ENCODE assay signal across 5 cellular contexts in genomic region chr19:46731584-46731983, GRCh38. TPM values are rescaled to one million over a fixed set of nuclear protein-coding genes. Genes with fewer than 3 reads are reported as not detected.
DNase-seq lines count a peak whose midpoint lies in the region; ATAC-seq lines count a peak whose summit lies in the region.
"Had no signal": no experiment of that assay in that cellular context is flagged by ENCODE, and none has a peak within 500 bp of the region (broad histone marks: within the 10 kb centered on the region; RNA-seq: fewer than 3 reads in every experiment).

No MANE protein-coding gene starts in this region.

- H3K9me3 Mint-ChIP-seq in activated naive CD4-positive, alpha-beta T cell treated with anti-CD3 and anti-CD28 coated beads, Interleukin-2, amount 50 U/mL, for 72 hours: no peaks in the 10 kb centered on the region
- no peaks in the 10 kb centered on the region for H3K9me3 Mint-ChIP-seq in stimulated activated naive B cell treated with anti-CD40 and anti-IgM and Interleukin-4, amounts not matched to agents 10 μg/mL and 1 μg/mL and 100 μg/mL, for 72 hours

- H3K36me3 Mint-ChIP-seq in activated naive CD4-positive, alpha-beta T cell treated with anti-CD3 and anti-CD28 coated beads, Interleukin-2, amount 50 U/mL, for 72 hours: no peaks in the 10 kb centered on the region
- H3K36me3 Mint-ChIP-seq in stimulated activated naive B cell treated with anti-CD40 and anti-IgM and Interleukin-4, amounts not matched to agents 10 μg/mL and 1 μg/mL and 100 μg/mL, for 72 hours: peaks cover 61% of the 10 kb centered on the region in 2 donors

- DNase-seq in activated naive CD4-positive, alpha-beta T cell treated with anti-CD3 and anti-CD28 coated beads, Interleukin-2, amount 50 U/mL, for 72 hours (ENCODE audit: low spot score in 2 of 2): no peak
- no peak for DNase-seq in activated naive CD4-positive, alpha-beta T cell treated with anti-CD3 and anti-CD28 coated beads, Interleukin-2, amount 50 U/mL, for 16 hours
- DNase-seq in stimulated activated naive B cell treated with anti-CD40 and anti-IgM and Interleukin-4, amounts not matched to agents 10 μg/mL and 1 μg/mL and 100 μg/mL, for 72 hours: no peak
- DNase-seq: activated CD4-positive, alpha-beta T cell treated with anti-CD3 and anti-CD28 coated beads for 1 hour had no signal

- peak overlapping the region; percentile 46 to 85 for H3K27ac Mint-ChIP-seq in activated naive CD4-positive, alpha-beta T cell treated with anti-CD3 and anti-CD28 coated beads, Interleukin-2, amount 50 U/mL, for 72 hours
- H3K27ac Mint-ChIP-seq in stimulated activated naive B cell treated with anti-CD40 and anti-IgM and Interleukin-4, amounts not matched to agents 10 μg/mL and 1 μg/mL and 100 μg/mL, for 72 hours: peak overlapping the region; percentile 85

- no peaks in the 10 kb centered on the region for H3K27me3 Mint-ChIP-seq in stimulated activated naive B cell treated with anti-CD40 and anti-IgM and Interleukin-4, amounts not matched to agents 10 μg/mL and 1 μg/mL and 100 μg/mL, for 72 hours

- peaks cover 52 to 54% of the 10 kb centered on the region in 2 donors for H3K4me1 Mint-ChIP-seq in stimulated activated naive B cell treated with anti-CD40 and anti-IgM and Interleukin-4, amounts not matched to agents 10 μg/mL and 1 μg/mL and 100 μg/mL, for 72 hours

- ATAC-seq in activated naive CD4-positive, alpha-beta T cell treated with anti-CD3 and anti-CD28 coated beads, Interleukin-2, amount 50 U/mL, for 72 hours: no peak
- peak; percentile 68 to 73 for ATAC-seq in stimulated activated naive B cell treated with anti-CD40 and anti-IgM and Interleukin-4, amounts not matched to agents 10 μg/mL and 1 μg/mL and 100 μg/mL, for 72 hours (replicated peaks)
- no peak for ATAC-seq in HG03439 (IDR thresholded peaks at IDR 0.05; ENCODE audit: unreplicated experiment)

- peak overlapping the region; percentile 49 to 54 for H3K4me3 Mint-ChIP-seq in stimulated activated naive B cell treated with anti-CD40 and anti-IgM and Interleukin-4, amounts not matched to agents 10 μg/mL and 1 μg/mL and 100 μg/mL, for 72 hours

RNA-seq across cellular contexts. Expression of gene FKRP, which starts 14.3 kb away (rescaled TPM):
- total RNA-seq in activated naive CD4-positive, alpha-beta T cell treated with anti-CD3 and anti-CD28 coated beads, Interleukin-2, amount 50 U/mL, for 72 hours: 1 to 10 TPM; 2.8 to 9.7 TPM

RNA-seq across cellular contexts. Expression of gene STRN4, which starts 14.7 kb away (rescaled TPM):
- 100 to 1,000 TPM in 1 of 2 donors, 10 to 100 TPM in 1; 67.3 to 117 TPM for total RNA-seq in activated naive CD4-positive, alpha-beta T cell treated with anti-CD3 and anti-CD28 coated beads, Interleukin-2, amount 50 U/mL, for 72 hours

RNA-seq across cellular contexts. Expression of gene PRKD2, which starts 14.7 kb away (rescaled TPM):
- total RNA-seq in activated naive CD4-positive, alpha-beta T cell treated with anti-CD3 and anti-CD28 coated beads, Interleukin-2, amount 50 U/mL, for 72 hours: 100 to 1,000 TPM in 1 of 2 donors, 10 to 100 TPM in 1; 76.8 to 129 TPM

RNA-seq across cellular contexts. Expression of gene SLC1A5, which starts 56.8 kb away (rescaled TPM):
- 100 to 1,000 TPM in 1 of 2 donors, 10 to 100 TPM in 1; 99.3 to 159 TPM for total RNA-seq in activated naive CD4-positive, alpha-beta T cell treated with anti-CD3 and anti-CD28 coated beads, Interleukin-2, amount 50 U/mL, for 72 hours

Comparison
In these comparisons a context has a peak if more than half of its experiments do, and no peak if none do; other contexts are left out.
1. ATAC-seq: peak in stimulated activated naive B cell treated with anti-CD40 and anti-IgM and Interleukin-4, amounts not matched to agents 10 μg/mL and 1 μg/mL and 100 μg/mL, for 72 hours (2 of 2); none in activated naive CD4-positive, alpha-beta T cell treated with anti-CD3 and anti-CD28 coated beads, Interleukin-2, amount 50 U/mL, for 72 hours (0 of 2) and HG03439 (single experiment).